Comparison of ENCODE assay signal across 8 cellular contexts in the genomic region with DNA sequence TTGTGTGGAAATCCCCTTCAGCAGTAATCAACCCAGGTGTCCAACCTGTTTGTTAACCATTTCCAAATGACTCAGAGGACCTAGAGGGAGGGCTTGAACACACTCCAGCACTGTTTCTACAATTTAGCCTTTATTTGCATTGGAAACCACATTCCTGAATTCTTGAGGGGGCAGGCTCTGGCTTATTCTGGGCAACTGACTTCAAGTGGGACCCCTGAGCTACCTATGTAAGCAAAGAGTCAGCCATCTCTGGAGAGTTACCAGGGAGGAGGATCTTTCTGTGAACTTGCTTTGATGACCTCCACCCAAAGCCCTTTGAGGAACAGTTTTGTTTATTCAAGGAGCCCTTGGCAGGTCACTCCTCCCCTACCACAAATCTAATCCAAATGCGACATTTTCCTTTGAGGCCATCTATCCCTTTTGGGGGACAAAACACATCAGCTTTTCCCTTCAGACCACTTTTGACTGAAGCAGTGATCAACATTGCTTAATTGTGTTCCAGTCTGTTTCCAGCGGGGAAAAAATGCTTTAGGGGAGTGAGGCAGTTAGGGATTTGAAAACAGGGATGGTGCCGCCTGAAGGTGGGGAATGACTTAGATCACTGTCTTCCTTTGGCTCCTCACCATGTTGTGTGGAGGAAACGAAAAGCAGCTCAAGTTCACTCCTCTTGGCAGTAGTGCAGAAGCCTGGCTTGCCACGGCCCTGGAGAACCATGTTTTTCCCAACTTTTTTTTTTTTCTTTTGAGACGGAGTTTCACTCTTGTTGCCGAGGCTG. TPM values are rescaled to one million over a fixed set of nuclear protein-coding genes. Genes with fewer than 3 reads are reported as not detected.
A peak's percentile ranks its signal among the peaks of the same experiment; 100 is the strongest.
DNase-seq lines count a peak whose midpoint lies in the region; ATAC-seq, FAIRE-seq and TF ChIP-seq lines count a peak whose summit lies in the region.

No MANE protein-coding gene starts in this region.

- no peak overlapping the region for H3K4me3 ChIP-seq in A549
- peak overlapping the region in 9 of 59 donors; percentile 3 to 25 (median 11) for H3K4me3 ChIP-seq in dorsolateral prefrontal cortex
- H3K4me3 ChIP-seq in mucosa of stomach (ENCODE audit: low read length), result no peak overlapping the region

- H3K4me2 ChIP-seq in A549, result peak overlapping the region; percentile 77

- H3K4me1 ChIP-seq in A549, result peaks cover 69% of the 10 kb centered on the region
- peaks cover 68% of the 10 kb centered on the region for H3K4me1 ChIP-seq in mucosa of stomach (ENCODE audit: control insufficient read depth, insufficient read depth, low read length)

- H3K27me3 ChIP-seq in dorsolateral prefrontal cortex (no peaks in the 10 kb centered on the region), mucosa of stomach (ENCODE audit: control insufficient read depth, insufficient read depth, low read length) (no peaks in the 10 kb centered on the region)

- intact Hi-C loops in dorsolateral prefrontal cortex (cut with DNase I), result no loop called here

- peak; percentile 99 for TF ChIP-seq EP300 in A549 (IDR thresholded peaks at IDR 0.05)

- POLR2A ChIA-PET in A549 (lab: Yijun Ruan, JAX), result interaction anchor here (0.5 to 13.6 kb wide), 13 partner anchors 9 to 139 kb away, joined by 3 to 610 read pairs (median 13); partner anchors contain the start of genes PTRH2, RPS6KB1, TUBD1 and VMP1

- TF ChIP-seq CTCF in A549 (IDR thresholded peaks at IDR 0.05), result no peak
- TF ChIP-seq CTCF in dorsolateral prefrontal cortex (IDR thresholded peaks at IDR 0.05 in 54 of 56, conservative IDR thresholded peaks at IDR 0.05 in 2 of 56; ENCODE audit: low read depth in 1 of 56, partially characterized antibody in 56 of 56), result no peak

- WGBS in A549 (ENCODE audit: missing lambda C conversion rate), result 2% methylated on average over 7 of the region's 7 CpGs

- H3K36me3 ChIP-seq in mucosa of stomach (ENCODE audit: control insufficient read depth, insufficient read depth, low read length), result no peaks in the 10 kb centered on the region

- FAIRE-seq in A549 (lab: Jason Lieb, UNC), result peak; percentile 89

- peak overlapping the region; percentile 91 to 96 for H3K27ac ChIP-seq in A549
- H3K27ac ChIP-seq in dorsolateral prefrontal cortex, result peak overlapping the region in 58 of 59 donors; percentile 2 to 90 (median 78)

- TF ChIP-seq POLR2A in A549 (IDR thresholded peaks at IDR 0.05; ENCODE audit: low read length), result no peak

- peak; percentile 30 to 31 for ATAC-seq in A549
- peak; percentile 43 for ATAC-seq in GM18498 (IDR thresholded peaks at IDR 0.05; ENCODE audit: unreplicated experiment)
- peak; percentile 45 for ATAC-seq in HG03103 (IDR thresholded peaks at IDR 0.05; ENCODE audit: low read depth, unreplicated experiment)

- TF ChIP-seq RAD21 in A549 (conservative IDR thresholded peaks at IDR 0.05 in 1 of 2, IDR thresholded peaks at IDR 0.05 in 1 of 2), result peak; percentile 48 to 56; a peak in 4 of 5 replicates

- peak overlapping the region; percentile 69 for H3K9ac ChIP-seq in mucosa of stomach (ENCODE audit: low read length)

- H3K9me3 ChIP-seq in A549, result no peaks in the 10 kb centered on the region
- H3K9me3 ChIP-seq in mucosa of stomach (ENCODE audit: control insufficient read depth, low read length), result no peaks in the 10 kb centered on the region

- CTCF ChIA-PET in A549 (lab: Yijun Ruan, JAX), result interaction anchor here (0.6 to 12.7 kb wide), 9 partner anchors 30 to 297 kb away, joined by 3 to 244 read pairs (median 3); no protein-coding TSS in a partner anchor

- DNase-seq in A549 (ENCODE audit: low read depth in 1 of 2, low spot score in 1 of 2), result peak; percentile 84 to 99
- DNase-seq in RPMI7951 (ENCODE audit: low read depth), result peak; percentile 85
- peak in 2 of 10 donors; percentile 25 to 47 for DNase-seq in dorsolateral prefrontal cortex
- DNase-seq in cerebellar nuclear complex (lab: John Stamatoyannopoulos, UW), result no peak
- no peak for DNase-seq in DMS114 treated with DMSO at 0.1 percent for 48 hours (lab: John Stamatoyannopoulos, UW; ENCODE audit: unreplicated experiment)

TF ChIP-seq in A549, 52 proteins besides CTCF, POLR2A, EP300 and RAD21 (continues in another document):
- TF ChIP-seq CBX8 (IDR thresholded peaks at IDR 0.05) (no peak), SMC3 (IDR thresholded peaks at IDR 0.05) (peak; percentile 8; the same call in 1 of the 3 replicates), NPAS2 (CRISPR knock-in tag; IDR thresholded peaks at IDR 0.05; ENCODE audit: borderline replicate concordance) (no peak), FOXS1 (CRISPR knock-in tag; IDR thresholded peaks at IDR 0.05) (peak; percentile 85), RFX5 (IDR thresholded peaks at IDR 0.05) (0 out of 2 replicates have a peak, but pooled peaks have one; percentile 16), TP53 (CRISPR knock-in tag; IDR thresholded peaks at IDR 0.05) (peak; percentile 98), CEBPB (IDR thresholded peaks at IDR 0.05) (peak; percentile 85 to 93), HOXB13 (CRISPR knock-in tag; IDR thresholded peaks at IDR 0.05; ENCODE audit: low read depth) (peak; percentile 82; the same call in 1 of the 2 replicates), ZSCAN20 (CRISPR knock-in tag; IDR thresholded peaks at IDR 0.05) (no peak), KDM5A (IDR thresholded peaks at IDR 0.05) (no peak), FOSB (CRISPR knock-in tag; IDR thresholded peaks at IDR 0.05) (peak; percentile 96), USF2 (IDR thresholded peaks at IDR 0.05) (no peak), BHLHE40 (IDR thresholded peaks at IDR 0.05; ENCODE audit: low read depth, low read length) (no peak), ATOH8 (CRISPR knock-in tag; IDR thresholded peaks at IDR 0.05; ENCODE audit: low read depth) (peak; percentile 97), HOXA7 (CRISPR knock-in tag; IDR thresholded peaks at IDR 0.05) (peak; percentile 95), NR3C1 (IDR thresholded peaks at IDR 0.05) (no peak), ZFP36 (IDR thresholded peaks at IDR 0.05; ENCODE audit: borderline replicate concordance, partially characterized antibody) (no peak), EHF (CRISPR knock-in tag; IDR thresholded peaks at IDR 0.05) (peak; percentile 89)
- TF ChIP-seq, protein P1, sequence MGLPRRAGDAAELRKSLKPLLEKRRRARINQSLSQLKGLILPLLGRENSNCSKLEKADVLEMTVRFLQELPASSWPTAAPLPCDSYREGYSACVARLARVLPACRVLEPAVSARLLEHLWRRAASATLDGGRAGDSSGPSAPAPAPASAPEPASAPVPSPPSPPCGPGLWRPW (IDR thresholded peaks at IDR 0.05), result 0 out of 2 replicates have a peak, but pooled peaks have one; percentile 49
- TF ChIP-seq, protein P2, sequence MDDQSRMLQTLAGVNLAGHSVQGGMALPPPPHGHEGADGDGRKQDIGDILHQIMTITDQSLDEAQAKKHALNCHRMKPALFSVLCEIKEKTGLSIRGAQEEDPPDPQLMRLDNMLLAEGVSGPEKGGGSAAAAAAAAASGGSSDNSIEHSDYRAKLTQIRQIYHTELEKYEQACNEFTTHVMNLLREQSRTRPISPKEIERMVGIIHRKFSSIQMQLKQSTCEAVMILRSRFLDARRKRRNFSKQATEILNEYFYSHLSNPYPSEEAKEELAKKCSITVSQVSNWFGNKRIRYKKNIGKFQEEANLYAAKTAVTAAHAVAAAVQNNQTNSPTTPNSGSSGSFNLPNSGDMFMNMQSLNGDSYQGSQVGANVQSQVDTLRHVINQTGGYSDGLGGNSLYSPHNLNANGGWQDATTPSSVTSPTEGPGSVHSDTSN (IDR thresholded peaks at IDR 0.05), result peak; percentile 89
- TF ChIP-seq, protein P3, sequence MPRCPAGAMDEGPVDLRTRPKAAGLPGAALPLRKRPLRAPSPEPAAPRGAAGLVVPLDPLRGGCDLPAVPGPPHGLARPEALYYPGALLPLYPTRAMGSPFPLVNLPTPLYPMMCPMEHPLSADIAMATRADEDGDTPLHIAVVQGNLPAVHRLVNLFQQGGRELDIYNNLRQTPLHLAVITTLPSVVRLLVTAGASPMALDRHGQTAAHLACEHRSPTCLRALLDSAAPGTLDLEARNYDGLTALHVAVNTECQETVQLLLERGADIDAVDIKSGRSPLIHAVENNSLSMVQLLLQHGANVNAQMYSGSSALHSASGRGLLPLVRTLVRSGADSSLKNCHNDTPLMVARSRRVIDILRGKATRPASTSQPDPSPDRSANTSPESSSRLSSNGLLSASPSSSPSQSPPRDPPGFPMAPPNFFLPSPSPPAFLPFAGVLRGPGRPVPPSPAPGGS (IDR thresholded peaks at IDR 0.05), result peak; percentile 94

RNA-seq across cellular contexts. Expression of gene TUBD1, which starts 46.2 kb away (rescaled TPM):
- 24.4 and 28.3 TPM in 2 replicates for polyA plus RNA-seq in A549 (2011; rRNA removed)
- polyA plus RNA-seq in A549 (2012; cell fraction: cytosol; rRNA removed), result 9.0 and 10.4 TPM in 2 replicates
- 3.6 and 4.7 TPM in 2 replicates for polyA plus RNA-seq in A549 (2012; cell fraction: nucleus; rRNA removed)
- polyA plus RNA-seq in A549 (2017; fragmentation: RNase III; extraction: RNeasy Plus Mini Kit Qiagen cat#74134 plus additional on column Dnase treatment), result 15.5 to 15.9 TPM (median 15.7 TPM) in 3 replicates
- 27.4 and 33.7 TPM in 2 replicates for polyA minus RNA-seq in A549 (2011; rRNA and poly(A)+ RNA removed)
- 9.7 and 10.8 TPM in 2 replicates for total RNA-seq in RPMI7951 (2014; rRNA removed; shearing (Covaris generic))
- total RNA-seq in dorsolateral prefrontal cortex, result 10 to 100 TPM in 100 of 120 experiments, 1 to 10 TPM in 20; 7.0 to 22.2 (median 12.5) TPM

RNA-seq across cellular contexts. Expression of gene RPS6KB1, which starts 46.3 kb away (rescaled TPM):
- 53.7 and 57.3 TPM in 2 replicates for polyA plus RNA-seq in A549 (2011; rRNA removed)
- 16.0 and 16.7 TPM in 2 replicates for polyA plus RNA-seq in A549 (2012; cell fraction: cytosol; rRNA removed)
- polyA plus RNA-seq in A549 (2012; cell fraction: nucleus; rRNA removed), result 11.6 and 25.0 TPM in 2 replicates
- 67.3 to 81.7 TPM (median 69.4 TPM) in 3 replicates for polyA plus RNA-seq in A549 (2017; fragmentation: RNase III; extraction: RNeasy Plus Mini Kit Qiagen cat#74134 plus additional on column Dnase treatment)
- 35.0 and 37.4 TPM in 2 replicates for polyA minus RNA-seq in A549 (2011; rRNA and poly(A)+ RNA removed)
- 12.4 and 17.4 TPM in 2 replicates for total RNA-seq in RPMI7951 (2014; rRNA removed; shearing (Covaris generic))
- 10 to 100 TPM; 37.9 to 72.2 (median 53.0) TPM for total RNA-seq in dorsolateral prefrontal cortex

Comparison
In these comparisons a context has a peak if more than half of its experiments do, and no peak if none do; other contexts are left out.
1. DNase-seq: peak in A549 (2 of 2) and RPMI7951 (single experiment); none in cerebellar nuclear complex (0 of 2) and DMS114 treated with DMSO at 0.1 percent for 48 hours (single experiment).
2. Peak in every context shown above with its lines, with median percentiles within 50 percentile points of each other: ATAC-seq.